Comparison of ENCODE assay signal across 17 cellular contexts in the genomic region with DNA sequence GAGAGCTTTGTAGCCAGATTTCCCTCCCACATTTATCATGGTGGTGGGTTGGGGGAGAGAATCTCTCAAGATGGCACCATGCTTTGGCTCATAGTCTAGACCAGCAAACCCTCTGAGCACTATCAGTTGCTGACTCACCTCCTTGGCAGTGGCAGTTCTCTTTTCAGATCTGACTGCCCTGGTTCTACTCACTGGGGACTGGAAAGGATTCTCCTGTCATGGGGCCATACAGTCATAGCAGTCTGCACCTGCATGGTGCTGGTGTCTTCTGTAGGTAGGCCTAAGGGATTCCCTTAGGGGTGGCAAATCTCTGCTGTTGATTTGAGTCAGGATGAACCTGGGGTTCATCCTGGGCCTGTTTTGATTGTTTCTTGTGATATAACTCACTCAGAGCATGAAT. TPM values are rescaled to one million over a fixed set of nuclear protein-coding genes. Genes with fewer than 3 reads are reported as not detected.
DNase-seq lines count a peak whose midpoint lies in the region; ATAC-seq and TF ChIP-seq lines count a peak whose summit lies in the region.
"Had no signal": no experiment of that assay in that cellular context is flagged by ENCODE, and none has a peak within 500 bp of the region (broad histone marks: within the 10 kb centered on the region; RNA-seq: fewer than 3 reads in every experiment).

No MANE protein-coding gene starts in this region.

- peaks cover 2% of the 10 kb centered on the region for H3K27me3 Mint-ChIP-seq in activated CD4-positive, alpha-beta T cell treated with anti-CD3 and anti-CD28 coated beads for 36 hours
- H3K27me3 Mint-ChIP-seq in activated CD4-positive, alpha-beta T cell treated with anti-CD3 and anti-CD28 coated beads, Interleukin-2, amount 10 ng/mL, durations not matched to agents 24 days and 14 days: no peaks in the 10 kb centered on the region
- no peaks in the 10 kb centered on the region for H3K27me3 Mint-ChIP-seq in stimulated activated naive CD8-positive, alpha-beta T cell treated with anti-CD3 and anti-CD28 coated beads, Interleukin-15, amount 100 ng/mL, for 72 hours
- no peaks in the 10 kb centered on the region; the same call in 1 of the 2 replicates for H3K27me3 Mint-ChIP-seq in WTC11 (ENCODE audit: low read depth)

- no peaks in the 10 kb centered on the region for H3K9me3 Mint-ChIP-seq in activated CD4-positive, alpha-beta T cell treated with anti-CD3 and anti-CD28 coated beads for 36 hours (ENCODE audit: low read depth)
- no peaks in the 10 kb centered on the region for H3K9me3 Mint-ChIP-seq in activated CD4-positive, alpha-beta T cell treated with anti-CD3 and anti-CD28 coated beads, Interleukin-2, amount 10 ng/mL, durations not matched to agents 24 days and 14 days
- H3K9me3 Mint-ChIP-seq in stimulated activated naive CD8-positive, alpha-beta T cell treated with anti-CD3 and anti-CD28 coated beads, Interleukin-15, amount 100 ng/mL, for 72 hours: no peaks in the 10 kb centered on the region
- no peaks in the 10 kb centered on the region for H3K9me3 Mint-ChIP-seq in WTC11

- TF ChIP-seq CTCF in WTC11 (IDR thresholded peaks at IDR 0.05): no peak

- H3K4me1 Mint-ChIP-seq in activated CD4-positive, alpha-beta T cell treated with anti-CD3 and anti-CD28 coated beads for 36 hours: peaks cover 8% of the 10 kb centered on the region
- H3K4me1 Mint-ChIP-seq in activated CD4-positive, alpha-beta T cell treated with anti-CD3 and anti-CD28 coated beads, Interleukin-2, amount 10 ng/mL, durations not matched to agents 24 days and 14 days: peaks cover 1% of the 10 kb centered on the region
- H3K4me1 Mint-ChIP-seq in stimulated activated naive CD8-positive, alpha-beta T cell treated with anti-CD3 and anti-CD28 coated beads, Interleukin-15, amount 100 ng/mL, for 72 hours: peaks cover 5% of the 10 kb centered on the region
- peaks cover 47% of the 10 kb centered on the region for H3K4me1 Mint-ChIP-seq in WTC11

- ATAC-seq in activated CD4-positive, alpha-beta T cell treated with anti-CD3 and anti-CD28 coated beads for 36 hours: peak; percentile 92
- peak; percentile 60 for ATAC-seq in stimulated activated naive CD8-positive, alpha-beta T cell treated with anti-CD3 and anti-CD28 coated beads, Interleukin-15, amount 100 ng/mL, for 72 hours
- no peak for ATAC-seq in stimulated activated naive CD8-positive, alpha-beta T cell treated with anti-CD3 and anti-CD28 coated beads, Interleukin-15, Interleukin-2, amounts not matched to agents 100 U/mL and 50 U/mL, for 24 hours
- no peak for ATAC-seq in WTC11
- ATAC-seq: GM12878 had no signal

- intact Hi-C loops in activated CD4-positive, alpha-beta T cell treated with anti-CD3 and anti-CD28 coated beads for 36 hours (cut with DNase I, micrococcal nuclease): loop anchor here in 1 of 2 experiments (2.0 kb wide), 1 partner anchor 93 kb away; no protein-coding TSS in a partner anchor
- intact Hi-C loops in activated CD4-positive, alpha-beta T cell treated with anti-CD3 and anti-CD28 coated beads, Interleukin-2, amount 10 ng/mL, durations not matched to agents 24 days and 14 days (cut with micrococcal nuclease): no loop called here

- POLR2A ChIA-PET in activated CD4-positive, alpha-beta T cell treated with anti-CD3 and anti-CD28 coated beads for 36 hours (lab: Charles Lee): no interaction called here
- POLR2A ChIA-PET in WTC11 (lab: Charles Lee): no interaction called here

- H3K4me3 Mint-ChIP-seq in activated CD4-positive, alpha-beta T cell treated with anti-CD3 and anti-CD28 coated beads for 36 hours: no peak overlapping the region
- H3K4me3 Mint-ChIP-seq in activated CD4-positive, alpha-beta T cell treated with anti-CD3 and anti-CD28 coated beads, Interleukin-2, amount 10 ng/mL, durations not matched to agents 24 days and 14 days: no peak overlapping the region
- H3K4me3 Mint-ChIP-seq in stimulated activated naive CD8-positive, alpha-beta T cell treated with anti-CD3 and anti-CD28 coated beads, Interleukin-15, amount 100 ng/mL, for 72 hours: no peak overlapping the region
- H3K4me3 Mint-ChIP-seq in WTC11: no peak overlapping the region
- H3K4me3 Mint-ChIP-seq: CD14-positive monocyte had no signal

- DNase-seq in activated CD4-positive, alpha-beta T cell treated with anti-CD3 and anti-CD28 coated beads for 36 hours: peak; percentile 22
- DNase-seq in activated CD4-positive, alpha-beta T cell treated with anti-CD3 and anti-CD28 coated beads, Interleukin-2, amount 10 ng/mL, durations not matched to agents 24 days and 14 days: no peak
- DNase-seq in stimulated activated naive CD8-positive, alpha-beta T cell treated with anti-CD3 and anti-CD28 coated beads, Interleukin-15, amount 100 ng/mL, for 72 hours: no peak
- no peak for DNase-seq in stimulated activated naive CD8-positive, alpha-beta T cell treated with anti-CD3 and anti-CD28 coated beads, Interleukin-15, Interleukin-2, amounts not matched to agents 100 U/mL and 50 U/mL, for 24 hours
- DNase-seq in WTC11 (ENCODE audit: low spot score): no peak
- DNase-seq in middle frontal gyrus (ENCODE audit: extremely low spot score, low spot score): no peak
- no peak for DNase-seq in T-helper 9 cell
- DNase-seq in DMS 273 treated with DMSO at 0.1 percent for 48 hours (lab: John Stamatoyannopoulos, UW): no peak
- DNase-seq: 8988T, Caco-2, DMS53, MM.1S, NCI-H1105, NCI-H1694 treated with DMSO at 0.1 percent for 48 hours, NCI-H446 had no signal

- H3K36me3 Mint-ChIP-seq in activated CD4-positive, alpha-beta T cell treated with anti-CD3 and anti-CD28 coated beads for 36 hours (ENCODE audit: low read depth): no peaks in the 10 kb centered on the region
- no peaks in the 10 kb centered on the region for H3K36me3 Mint-ChIP-seq in activated CD4-positive, alpha-beta T cell treated with anti-CD3 and anti-CD28 coated beads, Interleukin-2, amount 10 ng/mL, durations not matched to agents 24 days and 14 days (ENCODE audit: low read depth)
- peaks cover 21% of the 10 kb centered on the region for H3K36me3 Mint-ChIP-seq in WTC11
- H3K36me3 Mint-ChIP-seq: CD14-positive monocyte had no signal

- H3K27ac Mint-ChIP-seq in activated CD4-positive, alpha-beta T cell treated with anti-CD3 and anti-CD28 coated beads for 36 hours: no peak overlapping the region
- H3K27ac Mint-ChIP-seq in activated CD4-positive, alpha-beta T cell treated with anti-CD3 and anti-CD28 coated beads, Interleukin-2, amount 10 ng/mL, durations not matched to agents 24 days and 14 days: no peak overlapping the region
- H3K27ac Mint-ChIP-seq in stimulated activated naive CD8-positive, alpha-beta T cell treated with anti-CD3 and anti-CD28 coated beads, Interleukin-15, amount 100 ng/mL, for 72 hours: no peak overlapping the region
- H3K27ac Mint-ChIP-seq in WTC11: peak overlapping the region; percentile 74
- H3K27ac Mint-ChIP-seq: CD14-positive monocyte had no signal

- CTCF ChIA-PET in activated CD4-positive, alpha-beta T cell treated with anti-CD3 and anti-CD28 coated beads for 36 hours (lab: Charles Lee): no interaction called here
- CTCF ChIA-PET in WTC11 (lab: Charles Lee): no interaction called here

TF ChIP-seq in WTC11, 78 proteins besides CTCF, POLR2A, EP300 and RAD21:
- TF ChIP-seq, protein P1, sequence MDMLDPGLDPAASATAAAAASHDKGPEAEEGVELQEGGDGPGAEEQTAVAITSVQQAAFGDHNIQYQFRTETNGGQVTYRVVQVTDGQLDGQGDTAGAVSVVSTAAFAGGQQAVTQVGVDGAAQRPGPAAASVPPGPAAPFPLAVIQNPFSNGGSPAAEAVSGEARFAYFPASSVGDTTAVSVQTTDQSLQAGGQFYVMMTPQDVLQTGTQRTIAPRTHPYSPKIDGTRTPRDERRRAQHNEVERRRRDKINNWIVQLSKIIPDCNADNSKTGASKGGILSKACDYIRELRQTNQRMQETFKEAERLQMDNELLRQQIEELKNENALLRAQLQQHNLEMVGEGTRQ (CRISPR knock-in tag; IDR thresholded peaks at IDR 0.05): no peak
- TF ChIP-seq ZNF219 (CRISPR knock-in tag; IDR thresholded peaks at IDR 0.05; ENCODE audit: borderline replicate concordance) (no peak), NFYB (CRISPR knock-in tag; conservative IDR thresholded peaks at IDR 0.05; ENCODE audit: low read depth) (no peak), RELA (CRISPR knock-in tag; IDR thresholded peaks at IDR 0.05; ENCODE audit: borderline replicate concordance) (no peak), GTF2I (CRISPR knock-in tag; conservative IDR thresholded peaks at IDR 0.05) (no peak), CBFB (CRISPR knock-in tag; IDR thresholded peaks at IDR 0.05; ENCODE audit: low read depth) (no peak)
- TF ChIP-seq, protein P2, sequence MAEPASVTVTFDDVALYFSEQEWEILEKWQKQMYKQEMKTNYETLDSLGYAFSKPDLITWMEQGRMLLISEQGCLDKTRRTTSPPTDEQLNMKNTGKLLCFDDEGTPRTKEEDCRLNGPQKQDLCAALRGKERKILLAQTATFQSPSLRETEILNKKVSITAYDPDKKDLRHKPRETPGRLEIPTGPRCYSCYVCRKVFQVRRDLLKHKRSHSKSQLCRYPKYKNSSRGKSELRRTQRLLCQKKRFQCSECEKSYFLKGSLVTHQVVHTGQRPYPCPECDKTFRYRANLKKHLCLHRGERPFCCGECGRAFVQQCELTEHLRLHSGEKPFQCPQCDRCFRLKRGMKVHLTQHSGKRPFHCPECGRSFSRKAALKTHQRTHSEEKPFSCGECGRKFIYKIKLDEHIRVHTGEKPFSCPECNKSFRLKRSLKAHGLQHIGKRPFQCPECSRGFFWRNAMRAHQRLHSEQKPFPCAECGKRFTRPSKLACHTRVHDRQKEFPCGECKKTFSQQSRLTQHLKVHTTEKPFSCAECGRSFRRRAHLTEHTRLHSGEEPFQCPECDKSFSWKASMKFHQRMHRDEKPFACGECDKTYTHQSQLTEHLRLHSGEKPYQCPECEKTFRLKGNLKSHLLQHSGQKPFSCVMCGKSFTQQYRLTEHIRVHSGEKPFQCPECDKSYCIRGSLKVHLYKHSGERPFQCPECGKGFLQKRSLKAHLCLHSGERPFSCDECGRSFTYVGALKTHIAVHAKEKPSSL (CRISPR knock-in tag; conservative IDR thresholded peaks at IDR 0.05): no peak

RNA-seq across cellular contexts. Expression of a gene that starts 2.6 kb away (rescaled TPM):
- total RNA-seq in activated CD4-positive, alpha-beta T cell treated with anti-CD3 and anti-CD28 coated beads for 36 hours: not detected
- not detected in 2 replicates for total RNA-seq in activated CD4-positive, alpha-beta T cell treated with anti-CD3 and anti-CD28 coated beads, Interleukin-2, amount 10 ng/mL, durations not matched to agents 24 days and 14 days
- 3.4 to 3.9 TPM (median 3.4 TPM) in 3 replicates for total RNA-seq in WTC11 (2021)
- total RNA-seq: Caco-2, GM12878 had no signal

Comparison
In these comparisons a context has a peak if more than half of its experiments do, and no peak if none do; other contexts are left out.
1. ATAC-seq: peak in activated CD4-positive, alpha-beta T cell treated with anti-CD3 and anti-CD28 coated beads for 36 hours (single experiment) and stimulated activated naive CD8-positive, alpha-beta T cell treated with anti-CD3 and anti-CD28 coated beads, Interleukin-15, amount 100 ng/mL, for 72 hours (single experiment); none in stimulated activated naive CD8-positive, alpha-beta T cell treated with anti-CD3 and anti-CD28 coated beads, Interleukin-15, Interleukin-2, amounts not matched to agents 100 U/mL and 50 U/mL, for 24 hours (single experiment) and WTC11 (single experiment).